Comparison of ENCODE assay signal across 8 cellular contexts in the genomic region with DNA sequence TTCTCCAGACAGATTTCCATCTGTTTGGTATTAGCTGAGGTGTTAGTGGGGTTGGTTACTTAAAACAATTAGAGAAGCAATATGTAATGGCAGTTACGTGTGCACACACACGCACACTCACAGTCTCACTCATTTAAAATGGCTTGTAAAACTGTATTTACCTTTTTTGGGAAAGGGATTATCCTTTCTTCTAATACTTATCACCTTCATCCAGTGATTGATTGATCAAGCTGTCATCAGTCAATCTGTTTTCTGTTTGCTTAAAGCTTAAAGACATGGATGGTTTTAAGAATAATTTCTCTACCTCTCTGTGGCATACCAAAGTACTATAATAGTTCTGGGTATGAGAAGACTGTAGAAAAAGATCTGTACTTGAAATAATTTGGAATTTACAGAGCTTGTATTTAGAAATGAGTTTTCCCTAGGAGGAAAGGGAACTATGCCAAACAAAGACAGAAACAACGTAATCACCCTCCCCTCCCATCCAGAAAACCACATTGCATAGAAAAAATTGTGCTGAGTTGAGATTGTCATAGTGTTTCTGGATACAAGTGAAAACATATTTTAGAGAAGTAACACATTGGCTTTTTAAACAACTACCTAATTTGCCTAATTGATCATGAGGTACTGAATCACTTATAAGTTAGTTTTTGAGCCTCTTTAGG. TPM values are rescaled to one million over a fixed set of nuclear protein-coding genes. Genes with fewer than 3 reads are reported as not detected.
DNase-seq lines count a peak whose midpoint lies in the region; ATAC-seq, FAIRE-seq and TF ChIP-seq lines count a peak whose summit lies in the region.

No MANE protein-coding gene starts in this region.

- no peak overlapping the region for H2AFZ ChIP-seq in neural cell (ENCODE audit: low read depth, low read length)

- H3K27ac Mint-ChIP-seq in MCF 10A (ENCODE audit: low read depth, unreplicated experiment) (peak overlapping the region; percentile 80), Calu3 (ENCODE audit: unreplicated experiment) (no peak overlapping the region)

- no peak overlapping the region for H3K9ac ChIP-seq in neural cell (ENCODE audit: low read length)

- DNase-seq in D721Med (ENCODE audit: insufficient read length, low spot score) (no peak), MCF 10A (ENCODE audit: unreplicated experiment) (peak; percentile 29), nucleus accumbens (lab: John Stamatoyannopoulos, UW) (no peak), Calu3 (no peak), NCI-H1092 treated with DMSO at 0.1 percent for 48 hours (lab: John Stamatoyannopoulos, UW) (no peak)

- H3K36me3 Mint-ChIP-seq in MCF 10A (ENCODE audit: insufficient read depth, unreplicated experiment) (no peaks in the 10 kb centered on the region), Calu3 (ENCODE audit: insufficient read depth, unreplicated experiment) (no peaks in the 10 kb centered on the region)

- H3F3A ChIP-seq in neural cell (ENCODE audit: insufficient read depth, low read length, poor library complexity, severe bottlenecking): no peaks in the 10 kb centered on the region

- POLR2A ChIA-PET in MCF 10A (lab: Yijun Ruan, JAX): interaction anchor here (0.7 to 2.9 kb wide), 9 partner anchors 8 to 50 kb away, joined by 3 to 27 read pairs (median 7); no protein-coding TSS in a partner anchor

- no peaks in the 10 kb centered on the region for H3K27me3 Mint-ChIP-seq in MCF 10A (ENCODE audit: insufficient read depth, unreplicated experiment)
- H3K27me3 Mint-ChIP-seq in Calu3 (ENCODE audit: unreplicated experiment): no peaks in the 10 kb centered on the region

- no TSS peak for BruUV-seq in MCF 10A (replicated peaks; lab: Mats Ljungman, UMichigan)
- BruUV-seq in Calu3 (replicated peaks; lab: Mats Ljungman, UMichigan): no TSS peak

- H3K4me1 Mint-ChIP-seq in MCF 10A (ENCODE audit: insufficient read depth, unreplicated experiment) (peaks cover 31% of the 10 kb centered on the region), Calu3 (ENCODE audit: low read depth, unreplicated experiment) (no peaks in the 10 kb centered on the region)

- H3K4me2 ChIP-seq in neural cell (ENCODE audit: low read length): no peak overlapping the region

- TF ChIP-seq CTCF in D721Med (IDR thresholded peaks at IDR 0.05; ENCODE audit: insufficient read depth, missing control alignments): no peak
- TF ChIP-seq CTCF in MCF 10A (IDR thresholded peaks at IDR 0.05; ENCODE audit: unreplicated experiment): no peak
- TF ChIP-seq CTCF in neural cell (IDR thresholded peaks at IDR 0.05; ENCODE audit: poor library complexity, severe bottlenecking): no peak
- no peak for TF ChIP-seq CTCF in Calu3 (IDR thresholded peaks at IDR 0.05; ENCODE audit: unreplicated experiment)

- H3K27ac ChIP-seq in neural cell (ENCODE audit: low read length): no peak overlapping the region

- H3K27me3 ChIP-seq in neural cell (ENCODE audit: insufficient read depth, low read depth, low read length): no peaks in the 10 kb centered on the region

- H4K20me1 ChIP-seq in neural cell (ENCODE audit: insufficient read depth): no peaks in the 10 kb centered on the region

- no peak overlapping the region for H3K4me3 ChIP-seq in neural cell (ENCODE audit: low read length)

- H3K4me3 Mint-ChIP-seq in MCF 10A (ENCODE audit: unreplicated experiment): peak overlapping the region; percentile 23
- H3K4me3 Mint-ChIP-seq in Calu3 (ENCODE audit: low read depth, unreplicated experiment): no peak overlapping the region

- peak; percentile 40 for TF ChIP-seq EP300 in neural cell (conservative IDR thresholded peaks at IDR 0.05; ENCODE audit: poor library complexity, severe bottlenecking)

- H3K9me2 ChIP-seq in neural cell (ENCODE audit: insufficient read depth, low read length): no peaks in the 10 kb centered on the region

- H3K36me3 ChIP-seq in neural cell (ENCODE audit: insufficient read depth, low read length): no peaks in the 10 kb centered on the region

- CTCF ChIA-PET in MCF 10A (lab: Yijun Ruan, JAX) (interaction anchor here (0.6 kb wide), 3 partner anchors 41 to 390 kb away, joined by 3 read pairs; no protein-coding TSS in a partner anchor), Calu3 (lab: Charles Lee) (no interaction called here)

- intact Hi-C loops in MCF 10A (cut with micrococcal nuclease) (no loop called here), Calu3 (cut with micrococcal nuclease; ENCODE audit: unreplicated experiment) (no loop called here)

- no peaks in the 10 kb centered on the region for H3K79me2 ChIP-seq in neural cell (replicated peaks; ENCODE audit: insufficient read depth, low read length)

- H3K9me3 Mint-ChIP-seq in MCF 10A (ENCODE audit: unreplicated experiment) (no peaks in the 10 kb centered on the region), Calu3 (ENCODE audit: low read depth, unreplicated experiment) (peaks cover 8% of the 10 kb centered on the region)

- no peaks in the 10 kb centered on the region for H3K9me3 ChIP-seq in neural cell (ENCODE audit: low read length)

- no peak for TF ChIP-seq RAD21 in neural cell (conservative IDR thresholded peaks at IDR 0.05)

- FAIRE-seq in D721Med (lab: Jason Lieb, UNC): peak; percentile 97

- ATAC-seq in HG03432 (IDR thresholded peaks at IDR 0.05; ENCODE audit: unreplicated experiment) (peak; percentile 53), HG03460 (IDR thresholded peaks at IDR 0.05; ENCODE audit: unreplicated experiment) (no peak)

TF ChIP-seq in neural cell, 6 proteins besides CTCF, POLR2A, EP300 and RAD21:
- no peak for TF ChIP-seq POLR2AphosphoS5 (IDR thresholded peaks at IDR 0.05)
- no peak for TF ChIP-seq TAF1 (IDR thresholded peaks at IDR 0.05; ENCODE audit: low read depth)

RNA-seq across cellular contexts. Expression of a gene that starts 42.8 kb away (rescaled TPM):
- total RNA-seq in MCF 10A (2022) (58.1 and 69.7 TPM in 2 replicates), Calu3 (2022) (36.5 and 45.9 TPM in 2 replicates)
- 3.5 and 3.8 TPM in 2 replicates for polyA plus RNA-seq in neural cell
- 10.2 and 14.1 TPM in 2 replicates for polyA minus RNA-seq in neural cell
